15 cellular contexts compared by ENCODE assay signal in the genomic region with DNA sequence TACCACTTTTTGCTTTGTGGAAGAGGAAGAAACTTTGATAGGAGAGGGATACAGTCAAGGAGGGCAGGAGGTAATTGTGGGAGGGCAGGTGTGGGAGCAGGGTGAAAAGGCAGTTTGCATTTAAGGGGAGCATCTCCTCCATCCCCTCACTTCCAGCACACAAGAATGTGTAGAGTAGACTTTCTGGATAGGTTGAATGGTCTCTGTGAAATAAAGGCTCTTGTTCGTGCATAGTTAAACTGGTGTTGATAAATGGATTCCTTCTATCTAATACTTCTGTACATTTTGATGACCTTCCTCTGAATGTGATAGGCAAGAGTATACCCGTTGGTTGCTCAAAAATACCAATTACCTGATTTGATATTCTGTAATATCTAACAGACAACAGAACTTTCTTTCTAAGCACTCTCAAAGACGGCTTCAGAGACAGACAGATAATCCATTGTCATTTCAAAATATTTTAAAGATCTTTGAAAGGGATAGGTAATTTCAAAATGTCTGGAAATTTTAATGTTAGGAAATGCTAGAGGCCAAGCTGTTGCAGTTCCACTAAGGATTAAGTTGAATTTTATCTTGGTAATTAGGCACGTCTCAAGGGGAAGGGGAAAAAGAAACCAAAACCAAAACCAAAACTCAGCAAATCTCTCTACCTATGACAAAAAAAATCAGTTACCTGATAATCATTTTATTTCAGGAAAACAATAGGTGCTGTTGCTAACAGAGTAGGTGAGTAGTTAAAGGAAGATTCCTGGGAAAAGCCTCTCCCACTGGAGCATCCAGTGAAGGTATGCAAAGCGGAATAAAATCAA.
A peak's percentile ranks its signal among the peaks of the same experiment; 100 is the strongest.
DNase-seq lines count a peak whose midpoint lies in the region; ATAC-seq lines count a peak whose summit lies in the region.
"Had no signal": no experiment of that assay in that cellular context is flagged by ENCODE, and none has a peak within 500 bp of the region (broad histone marks: within the 10 kb centered on the region; RNA-seq: fewer than 3 reads in every experiment).

No MANE protein-coding gene starts in this region.

- peak overlapping the region; percentile 41 for H3K4me3 ChIP-seq in effector memory CD4-positive, alpha-beta T cell (ENCODE audit: insufficient read depth, low read depth, low read length, poor library complexity, severe bottlenecking)
- H3K4me3 ChIP-seq: K562 had no signal

- CTCF ChIA-PET in T-cell (lab: Charles Lee): interaction anchor here (0.8 to 1.0 kb wide), 2 partner anchors 15 to 16 kb away, joined by 3 to 5 read pairs; no protein-coding TSS in a partner anchor

- ATAC-seq in T-cell (replicated peaks in 1 of 4): peak; percentile 28 to 68 (median 60)
- ATAC-seq in stimulated activated effector memory CD8-positive, alpha-beta T cell treated with anti-CD3 and anti-CD28 coated beads, Interleukin-12 subunit alpha, Interleukin-12 subunit beta, amount 100 ng/mL, for 72 hours: no peak
- no peak for ATAC-seq in HG02981 (IDR thresholded peaks at IDR 0.05; ENCODE audit: unreplicated experiment)
- ATAC-seq in GM19455 (IDR thresholded peaks at IDR 0.05; ENCODE audit: unreplicated experiment): no peak
- ATAC-seq: esophagus mucosa, K562 had no signal

- H3K4me1 Mint-ChIP-seq in activated naive CD4-positive, alpha-beta T cell treated with anti-CD3 and anti-CD28 coated beads, Interleukin-2, amount 50 U/mL, for 24 hours: peaks cover 49% of the 10 kb centered on the region
- H3K4me1 Mint-ChIP-seq in T-cell: peaks cover 42 to 52% (median 47%) of the 10 kb centered on the region in 3 donors
- peaks cover 36% of the 10 kb centered on the region for H3K4me1 Mint-ChIP-seq in stimulated activated effector memory CD8-positive, alpha-beta T cell treated with anti-CD3 and anti-CD28 coated beads, Interleukin-12 subunit alpha, Interleukin-12 subunit beta, amount 100 ng/mL, for 72 hours

- POLR2A ChIA-PET in T-cell (lab: Charles Lee): no interaction called here

- H3K27me3 Mint-ChIP-seq in activated naive CD4-positive, alpha-beta T cell treated with anti-CD3 and anti-CD28 coated beads, Interleukin-2, amount 50 U/mL, for 24 hours: no peaks in the 10 kb centered on the region
- H3K27me3 Mint-ChIP-seq in T-cell: no peaks in the 10 kb centered on the region

- H3K9me3 Mint-ChIP-seq in activated naive CD4-positive, alpha-beta T cell treated with anti-CD3 and anti-CD28 coated beads, Interleukin-2, amount 50 U/mL, for 24 hours: no peaks in the 10 kb centered on the region
- H3K9me3 Mint-ChIP-seq in T-cell: no peaks in the 10 kb centered on the region
- no peaks in the 10 kb centered on the region for H3K9me3 Mint-ChIP-seq in stimulated activated effector memory CD8-positive, alpha-beta T cell treated with anti-CD3 and anti-CD28 coated beads, Interleukin-12 subunit alpha, Interleukin-12 subunit beta, amount 100 ng/mL, for 72 hours

- H3K27ac ChIP-seq in effector memory CD4-positive, alpha-beta T cell (ENCODE audit: insufficient read depth, low read length, poor library complexity, severe bottlenecking): no peak overlapping the region
- H3K27ac ChIP-seq: HL-60 had no signal

- H3K4me3 Mint-ChIP-seq in activated naive CD4-positive, alpha-beta T cell treated with anti-CD3 and anti-CD28 coated beads, Interleukin-2, amount 50 U/mL, for 24 hours: peak overlapping the region; percentile 85
- H3K4me3 Mint-ChIP-seq in T-cell: peak overlapping the region; percentile 76 to 78 (median 77)
- H3K4me3 Mint-ChIP-seq in stimulated activated effector memory CD8-positive, alpha-beta T cell treated with anti-CD3 and anti-CD28 coated beads, Interleukin-12 subunit alpha, Interleukin-12 subunit beta, amount 100 ng/mL, for 72 hours: peak overlapping the region; percentile 56

- DNase-seq in activated naive CD4-positive, alpha-beta T cell treated with anti-CD3 and anti-CD28 coated beads, Interleukin-2, amount 50 U/mL, for 16 hours: no peak
- no peak for DNase-seq in T-cell
- DNase-seq in effector memory CD4-positive, alpha-beta T cell: no peak
- no peak for DNase-seq in stimulated activated effector memory CD8-positive, alpha-beta T cell treated with anti-CD3 and anti-CD28 coated beads, Interleukin-12 subunit alpha, Interleukin-12 subunit beta, amount 100 ng/mL, for 72 hours (ENCODE audit: low spot score in 2 of 2)
- DNase-seq in NCI-H2029 (lab: John Stamatoyannopoulos, UW): no peak
- DNase-seq: activated effector memory CD4-positive, alpha-beta T cell treated with Interleukin-2 at 50 U/mL for 16 hours; dermis blood vessel endothelial cell; NCI-H1092; NCI-H82 had no signal

- H3K27ac Mint-ChIP-seq in activated naive CD4-positive, alpha-beta T cell treated with anti-CD3 and anti-CD28 coated beads, Interleukin-2, amount 50 U/mL, for 24 hours: peak overlapping the region; percentile 57
- peak overlapping the region; percentile 85 to 86 for H3K27ac Mint-ChIP-seq in T-cell
- peak overlapping the region; percentile 18 for H3K27ac Mint-ChIP-seq in stimulated activated effector memory CD8-positive, alpha-beta T cell treated with anti-CD3 and anti-CD28 coated beads, Interleukin-12 subunit alpha, Interleukin-12 subunit beta, amount 100 ng/mL, for 72 hours

- no peaks in the 10 kb centered on the region for H3K36me3 ChIP-seq in effector memory CD4-positive, alpha-beta T cell (ENCODE audit: control insufficient read depth, insufficient read depth, low read length)

- H3K27me3 ChIP-seq in effector memory CD4-positive, alpha-beta T cell (replicated peaks; ENCODE audit: control insufficient read depth, insufficient read depth, low read length, poor library complexity, severe bottlenecking): no peaks in the 10 kb centered on the region

- H3K36me3 Mint-ChIP-seq in activated naive CD4-positive, alpha-beta T cell treated with anti-CD3 and anti-CD28 coated beads, Interleukin-2, amount 50 U/mL, for 24 hours: no peaks in the 10 kb centered on the region
- H3K36me3 Mint-ChIP-seq in T-cell: no peaks in the 10 kb centered on the region
- H3K36me3 Mint-ChIP-seq in stimulated activated effector memory CD8-positive, alpha-beta T cell treated with anti-CD3 and anti-CD28 coated beads, Interleukin-12 subunit alpha, Interleukin-12 subunit beta, amount 100 ng/mL, for 72 hours: no peaks in the 10 kb centered on the region

- H3K9me3 ChIP-seq in effector memory CD4-positive, alpha-beta T cell (ENCODE audit: control insufficient read depth, low read length): no peaks in the 10 kb centered on the region

- H3K4me1 ChIP-seq in effector memory CD4-positive, alpha-beta T cell (ENCODE audit: control insufficient read depth, insufficient read depth, low read length, poor library complexity, severe bottlenecking): peaks cover 2% of the 10 kb centered on the region

Comparison
In these comparisons a context has a peak if more than half of its experiments do, and no peak if none do; other contexts are left out.
1. H3K27ac Mint-ChIP-seq: peak in every context shown above with its lines; median percentile 86 in T-cell; 57 in activated naive CD4-positive, alpha-beta T cell treated with anti-CD3 and anti-CD28 coated beads, Interleukin-2, amount 50 U/mL, for 24 hours; 18 in stimulated activated effector memory CD8-positive, alpha-beta T cell treated with anti-CD3 and anti-CD28 coated beads, Interleukin-12 subunit alpha, Interleukin-12 subunit beta, amount 100 ng/mL, for 72 hours.
2. ATAC-seq: peak in T-cell (4 of 4); none in stimulated activated effector memory CD8-positive, alpha-beta T cell treated with anti-CD3 and anti-CD28 coated beads, Interleukin-12 subunit alpha, Interleukin-12 subunit beta, amount 100 ng/mL, for 72 hours (single experiment), HG02981 (single experiment) and GM19455 (single experiment).
3. Peak in every context shown above with its lines, with median percentiles within 50 percentile points of each other: H3K4me3 Mint-ChIP-seq.